In the genomic region with DNA sequence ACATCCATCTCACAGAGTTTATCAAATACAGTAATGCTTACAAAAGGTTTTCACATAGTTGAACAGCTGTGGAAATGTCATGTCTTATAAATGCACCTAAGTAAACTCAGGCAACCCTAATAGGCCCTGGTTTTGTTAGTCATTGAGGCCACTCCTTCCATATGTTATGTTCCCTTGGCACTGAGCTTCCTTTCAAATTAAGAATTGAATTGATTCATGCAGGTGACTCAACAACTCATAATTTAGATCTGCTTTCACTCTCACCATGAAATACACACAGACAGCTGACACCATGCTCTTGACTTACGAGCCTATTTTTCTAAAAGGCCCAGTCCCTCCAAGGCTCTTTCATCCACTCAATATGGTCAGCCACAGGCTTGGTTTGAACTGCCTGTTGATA, we compare ENCODE assay signal across 11 cellular contexts.
DNase-seq lines count a peak whose midpoint lies in the region; ATAC-seq and TF ChIP-seq lines count a peak whose summit lies in the region.
"Had no signal": no experiment of that assay in that cellular context is flagged by ENCODE, and none has a peak within 500 bp of the region (broad histone marks: within the 10 kb centered on the region; RNA-seq: fewer than 3 reads in every experiment).

No MANE protein-coding gene starts in this region.

- peaks cover 0 to 32% of the 10 kb centered on the region in 2 donors for H3K4me1 ChIP-seq in muscle layer of duodenum (ENCODE audit: control insufficient read depth in 1 of 2, insufficient read depth in 2 of 2, low read length in 2 of 2)

- no peaks in the 10 kb centered on the region for H3K9me3 ChIP-seq in muscle layer of duodenum (ENCODE audit: control insufficient read depth in 1 of 2, low read length in 2 of 2)

- CTCF ChIA-PET in GM10248 (lab: Yijun Ruan, JAX), result interaction anchor here (1.0 to 9.9 kb wide), 4 partner anchors 8 to 82 kb away, joined by 3 to 87 read pairs (median 3); no protein-coding TSS in a partner anchor

- no peak overlapping the region for H3K4me3 ChIP-seq in astrocyte of the cerebellum (ENCODE audit: low read depth, low read length)
- no peak overlapping the region for H3K4me3 ChIP-seq in muscle layer of duodenum (ENCODE audit: low read depth in 1 of 2, low read length in 2 of 2)

- H3K36me3 ChIP-seq in muscle layer of duodenum (ENCODE audit: control insufficient read depth in 1 of 2, insufficient read depth in 2 of 2, low read length in 2 of 2), result peaks cover 0 to 16% of the 10 kb centered on the region in 2 donors

- no peaks in the 10 kb centered on the region for H3K27me3 ChIP-seq in muscle layer of duodenum (ENCODE audit: low read depth, low read length)

- in situ Hi-C loops in astrocyte of the cerebellum (cut with HindIII; ENCODE audit: low sequenced_read_pairs), result loop anchor here (25.0 kb wide), 1 partner anchor 477 kb away; a partner anchor contains a TSS

- peak overlapping the region; percentile 33 for H3K27ac ChIP-seq in muscle layer of duodenum (ENCODE audit: low read length)

- DNase-seq in DMS79 (lab: John Stamatoyannopoulos, UW), result peak; percentile 14
- DNase-seq in NCI-H1930 (lab: John Stamatoyannopoulos, UW), result peak; percentile 59 to 68
- peak; percentile 83 for DNase-seq in astrocyte of the cerebellum (ENCODE audit: low read depth)
- no peak for DNase-seq in middle frontal gyrus (ENCODE audit: extremely low spot score, low spot score)
- DNase-seq in GM10248 (ENCODE audit: extremely low spot score), result no peak
- DNase-seq in NAMALWA (ENCODE audit: low spot score), result no peak
- DNase-seq: activated CD4-positive, alpha-beta memory T cell treated with anti-CD3 and anti-CD28 coated beads, Interleukin-2, amount 10 ng/mL, durations not matched to agents 7 days and 5 days; naive thymus-derived CD8-positive, alpha-beta T cell; NCI-H1694 treated with DMSO at 0.1 percent for 48 hours had no signal

- TF ChIP-seq CTCF in astrocyte of the cerebellum (IDR thresholded peaks at IDR 0.05; ENCODE audit: low read depth, low read length, missing control alignments) (no peak), GM10248 (IDR thresholded peaks at IDR 0.05; ENCODE audit: control extremely low read depth, extremely low read depth, low read depth, missing control alignments) (no peak)

- no peak for ATAC-seq in HG03280 (IDR thresholded peaks at IDR 0.05; ENCODE audit: unreplicated experiment)
- ATAC-seq: naive thymus-derived CD8-positive, alpha-beta T cell had no signal

- POLR2A ChIA-PET in GM10248 (lab: Yijun Ruan, JAX), result no interaction called here

Comparison
In these comparisons a context has a peak if more than half of its experiments do, and no peak if none do; other contexts are left out.
1. DNase-seq: peak in DMS79 (single experiment), NCI-H1930 (2 of 2) and astrocyte of the cerebellum (single experiment); none in middle frontal gyrus (single experiment), GM10248 (single experiment) and NAMALWA (single experiment).